12 cellular contexts compared by ENCODE assay signal in the genomic region with DNA sequence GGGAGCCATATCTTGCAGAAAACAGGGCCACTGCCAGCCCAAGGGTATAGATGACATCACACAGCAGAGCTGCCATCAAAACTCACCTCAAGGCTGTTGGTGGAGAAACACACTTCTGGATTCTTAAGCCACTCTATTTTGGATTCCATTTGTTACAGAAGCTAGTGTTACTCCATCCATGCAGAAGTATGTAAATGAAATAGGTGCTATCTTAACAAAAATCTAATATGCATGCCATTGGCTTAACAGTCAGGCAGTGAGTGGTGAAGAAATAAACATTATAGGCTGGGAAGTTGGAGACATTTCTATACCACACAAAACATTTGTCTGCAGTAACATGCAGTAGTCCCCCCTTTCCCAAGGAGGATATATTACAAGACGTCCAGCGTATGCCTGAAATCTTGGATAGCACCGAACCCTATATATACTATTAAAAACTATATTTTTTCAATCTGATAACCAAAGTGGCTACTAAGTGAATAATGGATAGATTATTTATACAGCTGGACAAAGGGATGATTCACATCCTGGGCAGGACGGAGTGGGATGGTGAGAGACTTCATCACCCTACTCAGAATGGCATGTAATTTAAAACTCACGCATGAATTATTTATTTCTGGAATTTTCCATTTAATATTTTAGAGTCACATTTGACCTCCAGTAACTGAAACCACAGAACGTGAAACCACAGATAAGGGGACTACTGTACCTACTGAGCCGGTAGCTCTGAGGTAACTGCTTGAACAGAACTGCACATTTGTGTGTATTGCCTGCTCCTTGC.
DNase-seq lines count a peak whose midpoint lies in the region; ATAC-seq and TF ChIP-seq lines count a peak whose summit lies in the region.
"Had no signal": no experiment of that assay in that cellular context is flagged by ENCODE, and none has a peak within 500 bp of the region (broad histone marks: within the 10 kb centered on the region; RNA-seq: fewer than 3 reads in every experiment).

No MANE protein-coding gene starts in this region.

- H3K36me3 ChIP-seq in adipocyte (ENCODE audit: control insufficient read depth, insufficient read depth, low read length, severe bottlenecking) = no peaks in the 10 kb centered on the region
- H3K36me3 ChIP-seq: ovary had no signal

- no peak overlapping the region for H3K9ac ChIP-seq in adipocyte (ENCODE audit: low read length)

- H3K36me3 Mint-ChIP-seq in activated T-helper 1 cell treated with anti-CD3 and anti-CD28 coated beads, Interleukin-12 subunit alpha, Interleukin-12 subunit beta, Interleukin-2, Interleukin-4 antibody, amounts not matched to agents 30 ng/mL and 10 ng/mL and 1 ng/mL, durations not matched to agents 14 hours and 24 hours and 36 hours (ENCODE audit: low read depth) = no peaks in the 10 kb centered on the region

- H3K4me3 ChIP-seq in AG04450 (ENCODE audit: low read depth, low read length) (no peak overlapping the region), adipocyte (ENCODE audit: low read length) (no peak overlapping the region)
- H3K4me3 ChIP-seq: ovary had no signal

- peaks cover 5% of the 10 kb centered on the region for H3K4me1 ChIP-seq in adipocyte (ENCODE audit: control insufficient read depth, insufficient read depth, low read length)
- no peaks in the 10 kb centered on the region for H3K4me1 ChIP-seq in foreskin keratinocyte

- peak; percentile 19 for ATAC-seq in foreskin keratinocyte

- H3K4me3 Mint-ChIP-seq in activated T-helper 1 cell treated with anti-CD3 and anti-CD28 coated beads, Interleukin-12 subunit alpha, Interleukin-12 subunit beta, Interleukin-2, Interleukin-4 antibody, amounts not matched to agents 30 ng/mL and 10 ng/mL and 1 ng/mL, durations not matched to agents 14 hours and 24 hours and 36 hours = no peak overlapping the region

- intact Hi-C loops in activated T-helper 1 cell treated with anti-CD3 and anti-CD28 coated beads, Interleukin-12 subunit alpha, Interleukin-12 subunit beta, Interleukin-2, Interleukin-4 antibody, amounts not matched to agents 30 ng/mL and 10 ng/mL and 1 ng/mL, durations not matched to agents 14 hours and 24 hours and 36 hours (cut with micrococcal nuclease) = no loop called here

- POLR2A ChIA-PET in AG04450 (lab: Yijun Ruan, JAX) = interaction anchor here (1.7 kb wide), 1 partner anchor 37 kb away, joined by 12 read pairs; no protein-coding TSS in a partner anchor

- TF ChIP-seq CTCF in AG04450 (IDR thresholded peaks at IDR 0.05; ENCODE audit: low read depth, low read length) (no peak), foreskin keratinocyte (conservative IDR thresholded peaks at IDR 0.05) (no peak)

- no peaks in the 10 kb centered on the region for H3K27me3 ChIP-seq in AG04450 (ENCODE audit: control insufficient read depth, insufficient read depth, low read length)
- H3K27me3 ChIP-seq in adipocyte (replicated peaks; ENCODE audit: control insufficient read depth, insufficient read depth, low read length) = no peaks in the 10 kb centered on the region
- H3K27me3 ChIP-seq in foreskin keratinocyte = no peaks in the 10 kb centered on the region
- H3K27me3 ChIP-seq: ovary had no signal

- H3K27me3 Mint-ChIP-seq in activated T-helper 1 cell treated with anti-CD3 and anti-CD28 coated beads, Interleukin-12 subunit alpha, Interleukin-12 subunit beta, Interleukin-2, Interleukin-4 antibody, amounts not matched to agents 30 ng/mL and 10 ng/mL and 1 ng/mL, durations not matched to agents 14 hours and 24 hours and 36 hours (ENCODE audit: insufficient read depth) = no peaks in the 10 kb centered on the region

- DNase-seq in AG04450 (ENCODE audit: low read depth, low spot score) = peak; percentile 81
- DNase-seq in HS-5 (ENCODE audit: low read depth) = peak; percentile 89
- peak; percentile 73 for DNase-seq in adipocyte (ENCODE audit: low read depth)
- DNase-seq in foreskin keratinocyte = peak; percentile 49 to 81
- DNase-seq in activated T-helper 1 cell treated with anti-CD3 and anti-CD28 coated beads, Interleukin-12 subunit alpha, Interleukin-12 subunit beta, Interleukin-2, Interleukin-4 antibody, amounts not matched to agents 30 ng/mL and 10 ng/mL and 1 ng/mL, durations not matched to agents 14 hours and 24 hours and 36 hours (ENCODE audit: low spot score) = no peak
- no peak for DNase-seq in activated CD4-positive, alpha-beta T cell treated with anti-CD3 and anti-CD28 coated beads for 1 hour
- no peak for DNase-seq in COR-L47 (lab: John Stamatoyannopoulos, UW)
- no peak for DNase-seq in central memory CD4-positive, alpha-beta T cell
- DNase-seq: activated CD4-positive, alpha-beta T cell treated with anti-CD3 and anti-CD28 coated beads, Interleukin-2, amount 50 U/mL, for 48 hours; Karpas-422; NCI-H446 treated with DMSO at 0.1 percent for 48 hours; ovary had no signal

- H3K27ac ChIP-seq in AG04450 (ENCODE audit: low read depth, low read length) (peak overlapping the region; percentile 79), foreskin keratinocyte (no peak overlapping the region)
- H3K27ac ChIP-seq: ovary had no signal

- no peak overlapping the region for H3K27ac Mint-ChIP-seq in activated T-helper 1 cell treated with anti-CD3 and anti-CD28 coated beads, Interleukin-12 subunit alpha, Interleukin-12 subunit beta, Interleukin-2, Interleukin-4 antibody, amounts not matched to agents 30 ng/mL and 10 ng/mL and 1 ng/mL, durations not matched to agents 14 hours and 24 hours and 36 hours

- peaks cover 3% of the 10 kb centered on the region for H3K9me3 Mint-ChIP-seq in activated T-helper 1 cell treated with anti-CD3 and anti-CD28 coated beads, Interleukin-12 subunit alpha, Interleukin-12 subunit beta, Interleukin-2, Interleukin-4 antibody, amounts not matched to agents 30 ng/mL and 10 ng/mL and 1 ng/mL, durations not matched to agents 14 hours and 24 hours and 36 hours

- H3K4me1 Mint-ChIP-seq in activated T-helper 1 cell treated with anti-CD3 and anti-CD28 coated beads, Interleukin-12 subunit alpha, Interleukin-12 subunit beta, Interleukin-2, Interleukin-4 antibody, amounts not matched to agents 30 ng/mL and 10 ng/mL and 1 ng/mL, durations not matched to agents 14 hours and 24 hours and 36 hours (ENCODE audit: low read depth) = no peaks in the 10 kb centered on the region

- CTCF ChIA-PET in AG04450 (lab: Charles Lee) = interaction anchor here (1.6 kb wide), 1 partner anchor 9 kb away, joined by 3 read pairs; no protein-coding TSS in a partner anchor

- H3K9me3 ChIP-seq in AG04450 (ENCODE audit: control insufficient read depth, insufficient read depth, low read length) (no peaks in the 10 kb centered on the region), adipocyte (ENCODE audit: control insufficient read depth, low read length) (no peaks in the 10 kb centered on the region)
- H3K9me3 ChIP-seq: ovary had no signal

Comparison
In these comparisons a context has a peak if more than half of its experiments do, and no peak if none do; other contexts are left out.
1. DNase-seq: peak in AG04450 (single experiment), HS-5 (single experiment), adipocyte (single experiment) and foreskin keratinocyte (2 of 2); none in activated T-helper 1 cell treated with anti-CD3 and anti-CD28 coated beads, Interleukin-12 subunit alpha, Interleukin-12 subunit beta, Interleukin-2, Interleukin-4 antibody, amounts not matched to agents 30 ng/mL and 10 ng/mL and 1 ng/mL, durations not matched to agents 14 hours and 24 hours and 36 hours (single experiment), activated CD4-positive, alpha-beta T cell treated with anti-CD3 and anti-CD28 coated beads for 1 hour (single experiment), COR-L47 (single experiment) and central memory CD4-positive, alpha-beta T cell (single experiment).